In the genomic region with DNA sequence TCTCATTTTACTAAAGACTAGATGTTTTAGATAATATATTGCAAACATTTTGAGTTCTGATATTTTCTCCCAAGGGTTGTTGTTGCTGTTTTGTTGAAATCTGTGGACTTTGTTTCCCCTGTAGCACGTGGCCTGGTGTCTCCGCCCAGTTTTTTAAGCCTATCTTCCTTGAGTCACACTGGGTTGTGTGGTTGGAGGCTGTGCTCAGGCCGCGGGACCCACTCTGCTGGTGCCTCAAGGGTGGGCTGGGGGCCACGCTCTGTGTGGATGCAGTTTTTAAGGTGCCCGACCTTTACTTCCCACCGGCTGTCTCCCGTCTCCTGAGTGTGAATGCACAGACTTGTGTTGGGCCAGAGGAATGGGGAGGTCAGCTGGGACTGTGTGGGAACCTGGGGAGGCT, we compare ENCODE assay signal across 23 cellular contexts. TPM values are rescaled to one million over a fixed set of nuclear protein-coding genes. Genes with fewer than 3 reads are reported as not detected.
"Had no signal": no experiment of that assay in that cellular context is flagged by ENCODE, and none has a peak within 500 bp of the region (broad histone marks: within the 10 kb centered on the region; RNA-seq: fewer than 3 reads in every experiment).

No MANE protein-coding gene starts in this region.

- H3K36me3 ChIP-seq: esophagus squamous epithelium, gastrocnemius medialis, prostate gland, upper lobe of right lung had no signal

- H3K4me1 ChIP-seq: gastrocnemius medialis, prostate gland, upper lobe of right lung had no signal

- DNase-seq: activated CD4-positive, alpha-beta memory T cell treated with anti-CD3 and anti-CD28 coated beads for 36 hours; activated CD4-positive, alpha-beta T cell treated with anti-CD3 and anti-CD28 coated beads for 48 hours; activated effector memory CD4-positive, alpha-beta T cell treated with Interleukin-2 at 50 U/mL for 16 hours; activated naive CD4-positive, alpha-beta T cell treated with anti-CD3 and anti-CD28 coated beads, Interleukin-2, amount 10 ng/mL, durations not matched to agents 7 days and 5 days; activated T-cell treated with anti-CD3 and anti-CD28 coated beads, Interleukin-2, amount 50 U/mL, for 72 hours; amygdala; cerebellar nuclear complex; endodermal cell; esophagus squamous epithelium; gastrocnemius medialis; hypothalamus; left ventricle myocardium superior; midbrain; natural killer cell; stimulated activated CD4-positive, alpha-beta T cell treated with anti-CD3 and anti-CD28 coated beads, Interleukin-12 subunit alpha, Interleukin-12 subunit beta, amount 100 ng/mL, for 4 hours; stimulated activated CD4-positive, alpha-beta T cell treated with anti-CD3 and anti-CD28 coated beads, Interleukin-4, amount 100 ng/mL, for 4 hours; stimulated activated naive CD8-positive, alpha-beta T cell treated with anti-CD3 and anti-CD28 coated beads, Interleukin-15, Interleukin-2, amounts not matched to agents 100 U/mL and 50 U/mL, for 24 hours; T-helper 2 cell; upper lobe of right lung had no signal

- H3K9me3 ChIP-seq: esophagus squamous epithelium, gastrocnemius medialis, prostate gland, upper lobe of right lung had no signal

- H3K4me3 ChIP-seq: coronary artery, esophagus squamous epithelium, gastrocnemius medialis, prostate gland, upper lobe of right lung had no signal

- H3K27ac ChIP-seq: coronary artery, esophagus squamous epithelium, gastrocnemius medialis, prostate gland, upper lobe of right lung had no signal

RNA-seq across cellular contexts. Expression of gene PRAP1, which starts 4.2 kb away (rescaled TPM):
- total RNA-seq: activated CD4-positive, alpha-beta memory T cell treated with anti-CD3 and anti-CD28 coated beads for 36 hours; activated T-cell treated with anti-CD3 and anti-CD28 coated beads, Interleukin-2, amount 50 U/mL, for 72 hours; endodermal cell; esophagus squamous epithelium; left ventricle myocardium superior; natural killer cell; osteocyte; subcutaneous adipose tissue; upper lobe of right lung had no signal

RNA-seq across cellular contexts. Expression of gene CALY, which starts 6.2 kb away (rescaled TPM):
- total RNA-seq: activated CD4-positive, alpha-beta memory T cell treated with anti-CD3 and anti-CD28 coated beads for 36 hours; esophagus squamous epithelium; gastrocnemius medialis; left ventricle myocardium superior; natural killer cell; upper lobe of right lung had no signal
